In the genomic region with DNA sequence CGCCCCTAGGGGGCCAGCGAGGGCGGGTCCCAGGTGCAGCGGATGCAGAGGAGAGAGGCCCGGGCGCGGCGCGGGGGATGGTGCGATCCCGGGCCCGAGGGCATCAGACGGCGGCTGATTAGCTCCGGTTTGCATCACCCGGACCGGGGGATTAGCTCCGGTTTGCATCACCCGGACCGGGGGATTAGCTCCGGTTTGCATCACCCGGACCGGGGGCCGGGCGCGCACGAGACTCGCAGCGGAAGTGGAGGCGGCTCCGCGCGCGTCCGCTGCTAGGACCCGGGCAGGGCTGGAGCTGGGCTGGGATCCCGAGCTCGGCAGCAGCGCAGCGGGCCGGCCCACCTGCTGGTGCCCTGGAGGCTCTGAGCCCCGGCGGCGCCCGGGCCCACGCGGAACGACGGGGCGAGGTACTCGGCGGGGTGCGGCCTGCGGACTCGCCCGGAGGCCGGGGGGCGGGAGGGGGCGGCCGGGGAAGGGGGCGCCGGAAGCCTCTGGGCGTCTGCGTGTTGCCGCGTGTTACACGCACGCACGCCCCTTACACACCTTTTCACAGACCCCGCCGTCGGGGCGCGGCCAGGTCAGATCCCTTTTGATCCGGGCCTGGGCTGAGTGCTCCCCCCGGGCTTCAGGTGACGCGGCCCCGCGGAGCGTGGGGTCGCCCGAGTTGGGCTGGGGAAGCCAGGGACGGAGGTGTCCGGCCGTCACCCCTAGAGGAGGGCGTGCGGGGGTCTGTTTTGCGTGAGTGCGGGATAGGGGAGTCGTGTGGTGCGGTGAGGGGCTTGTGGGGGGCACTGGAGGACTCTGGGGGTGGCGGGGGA, we compare ENCODE assay signal across 8 cellular contexts. TPM values are rescaled to one million over a fixed set of nuclear protein-coding genes. Genes with fewer than 3 reads are reported as not detected.
DNase-seq lines count a peak whose midpoint lies in the region; ATAC-seq and TF ChIP-seq lines count a peak whose summit lies in the region.

No MANE protein-coding gene starts in this region.

- H3K4me1 Mint-ChIP-seq in activated naive CD8-positive, alpha-beta T cell treated with anti-CD3 and anti-CD28 coated beads for 36 hours: peaks cover 22% of the 10 kb centered on the region

- peaks cover 30% of the 10 kb centered on the region for H4K20me1 ChIP-seq in DND-41 (ENCODE audit: insufficient read depth, low read length)
- H4K20me1 ChIP-seq in SK-N-SH (ENCODE audit: insufficient read depth): peaks cover 21% of the 10 kb centered on the region

- no peaks in the 10 kb centered on the region for H3K9me2 ChIP-seq in SK-N-SH

- H3K79me2 ChIP-seq in DND-41 (ENCODE audit: insufficient read depth, low read length) (peaks cover 52% of the 10 kb centered on the region), SK-N-SH (ENCODE audit: insufficient read depth) (peaks cover 16% of the 10 kb centered on the region)

- no peak for TF ChIP-seq RAD21 in SK-N-SH (IDR thresholded peaks at IDR 0.05; ENCODE audit: low read length)

- H3F3A ChIP-seq in SK-N-SH (replicated peaks; ENCODE audit: insufficient read depth): no peaks in the 10 kb centered on the region

- POLR2A ChIA-PET in SK-N-SH (lab: Yijun Ruan, JAX): interaction anchor here (0.6 to 3.1 kb wide), 11 partner anchors 9 to 593 kb away, joined by 3 to 15 read pairs (median 4); partner anchors contain the start of gene NRSN2

- TF ChIP-seq CTCF in DND-41 (IDR thresholded peaks at IDR 0.05; ENCODE audit: borderline replicate concordance, extremely low read depth, low read length, poor library complexity, severe bottlenecking) (no peak), SK-N-SH (IDR thresholded peaks at IDR 0.05) (no peak)

- H3K9me3 Mint-ChIP-seq in activated naive CD8-positive, alpha-beta T cell treated with anti-CD3 and anti-CD28 coated beads for 36 hours: no peaks in the 10 kb centered on the region

- peak overlapping the region; percentile 81 for H3K27ac ChIP-seq in DND-41 (ENCODE audit: low read length)
- no peak overlapping the region; the same call in 1 of the 2 replicates for H3K27ac ChIP-seq in HUES6 (ENCODE audit: low read depth, low read length)
- peak overlapping the region; percentile 18 to 74 for H3K27ac ChIP-seq in SK-N-SH (ENCODE audit: low read depth in 2 of 2, low read length in 1 of 2)

- WGBS in SK-N-SH (ENCODE audit: low lambda C conversion rate): 0% methylated on average over 6 of the region's 93 CpGs

- intact Hi-C loops in left ventricle myocardium superior (cut with micrococcal nuclease): no loop called here

- H3K27ac Mint-ChIP-seq in activated naive CD8-positive, alpha-beta T cell treated with anti-CD3 and anti-CD28 coated beads for 36 hours: peak overlapping the region; percentile 93

- DNase-seq in DND-41: peak; percentile 85
- DNase-seq in SK-N-SH: peak; percentile 87
- DNase-seq in activated naive CD8-positive, alpha-beta T cell treated with anti-CD3 and anti-CD28 coated beads for 36 hours: peak; percentile 83
- DNase-seq in left ventricle myocardium superior: peak; percentile 66
- no peak for DNase-seq in skeletal muscle cell (ENCODE audit: low read depth)
- DNase-seq in inferior parietal cortex (ENCODE audit: extremely low spot score): no peak

- peak overlapping the region; percentile 70 for H3K9ac ChIP-seq in DND-41 (ENCODE audit: low read depth, low read length)
- H3K9ac ChIP-seq in HUES6 (ENCODE audit: low read length): peak overlapping the region; percentile 63
- H3K9ac ChIP-seq in SK-N-SH: peak overlapping the region; percentile 77

- peaks cover 16% of the 10 kb centered on the region for H3K36me3 Mint-ChIP-seq in activated naive CD8-positive, alpha-beta T cell treated with anti-CD3 and anti-CD28 coated beads for 36 hours

- H3K4me3 Mint-ChIP-seq in activated naive CD8-positive, alpha-beta T cell treated with anti-CD3 and anti-CD28 coated beads for 36 hours: peak overlapping the region; percentile 88

- ATAC-seq in DND-41 (ENCODE audit: insufficient read depth, low read depth) (peak; percentile 67), GM21367 (IDR thresholded peaks at IDR 0.05; ENCODE audit: unreplicated experiment) (peak; percentile 41), left ventricle myocardium superior (peak; percentile 70)

- no peaks in the 10 kb centered on the region for H3K27me3 ChIP-seq in DND-41 (ENCODE audit: insufficient read depth, low read length, poor library complexity)
- H3K27me3 ChIP-seq in HUES6 (ENCODE audit: control insufficient read depth, insufficient read depth, low read length): peaks cover 11% of the 10 kb centered on the region
- H3K27me3 ChIP-seq in SK-N-SH (ENCODE audit: insufficient read depth): no peaks in the 10 kb centered on the region

- H3K4me1 ChIP-seq in DND-41 (ENCODE audit: insufficient read depth, low read length): peaks cover 41% of the 10 kb centered on the region
- peaks cover 9% of the 10 kb centered on the region; the same call in 1 of the 2 replicates for H3K4me1 ChIP-seq in HUES6 (ENCODE audit: control insufficient read depth, insufficient read depth, low read length)
- H3K4me1 ChIP-seq in SK-N-SH (ENCODE audit: control insufficient read depth in 1 of 2, insufficient read depth in 2 of 2, low read depth in 1 of 2, low read length in 1 of 2): peaks cover 0 to 7% of the 10 kb centered on the region in 2 experiments; a peak in 1 of 4 replicates

- no peak for TF ChIP-seq EP300 in SK-N-SH (IDR thresholded peaks at IDR 0.05; ENCODE audit: borderline replicate concordance in 1 of 2, low read depth in 1 of 2, low read length in 1 of 2)

- H2AFZ ChIP-seq in DND-41 (ENCODE audit: low read depth, low read length) (peak overlapping the region; percentile 74), SK-N-SH (ENCODE audit: low read depth) (peak overlapping the region; percentile 86; the same call in 1 of the 2 replicates)

- H3K4me2 ChIP-seq in DND-41 (ENCODE audit: insufficient read depth, low read length): peak overlapping the region; percentile 86
- H3K4me2 ChIP-seq in SK-N-SH: peak overlapping the region; percentile 84

- H3K9me3 ChIP-seq in DND-41 (ENCODE audit: insufficient read depth, low read length, severe bottlenecking): no peaks in the 10 kb centered on the region
- no peaks in the 10 kb centered on the region for H3K9me3 ChIP-seq in HUES6 (ENCODE audit: control insufficient read depth, insufficient read depth, low read depth, low read length)
- no peaks in the 10 kb centered on the region for H3K9me3 ChIP-seq in SK-N-SH

- H3K36me3 ChIP-seq in DND-41 (ENCODE audit: insufficient read depth, low read length): peaks cover 30% of the 10 kb centered on the region
- H3K36me3 ChIP-seq in HUES6 (ENCODE audit: control insufficient read depth, insufficient read depth, low read length): peaks cover 3% of the 10 kb centered on the region; the same call in 1 of the 2 replicates
- peaks cover 2 to 3% of the 10 kb centered on the region in 2 experiments for H3K36me3 ChIP-seq in SK-N-SH (replicated peaks in 1 of 2; ENCODE audit: control insufficient read depth in 1 of 2, insufficient read depth in 2 of 2, low read length in 1 of 2)

- H3K27me3 Mint-ChIP-seq in activated naive CD8-positive, alpha-beta T cell treated with anti-CD3 and anti-CD28 coated beads for 36 hours: no peaks in the 10 kb centered on the region

- CTCF ChIA-PET in SK-N-SH (lab: Yijun Ruan, JAX): interaction anchor here (0.6 to 3.1 kb wide), 5 partner anchors 12 to 56 kb away, joined by 3 to 12 read pairs (median 5); partner anchors contain the start of genes RBCK1 and SOX12

- H3K4me3 ChIP-seq in DND-41 (ENCODE audit: low read depth in 1 of 2, low read length in 2 of 2): peak overlapping the region; percentile 56 to 74
- H3K4me3 ChIP-seq in HUES6 (ENCODE audit: low read depth, low read length): peak overlapping the region; percentile 79
- peak overlapping the region; percentile 73 to 79 for H3K4me3 ChIP-seq in SK-N-SH (ENCODE audit: low read depth in 2 of 2, low read length in 1 of 2)
- H3K4me3 ChIP-seq in skeletal muscle cell (ENCODE audit: low read depth, low read length): peak overlapping the region; percentile 77

TF ChIP-seq in SK-N-SH, 30 proteins besides CTCF, POLR2A, EP300 and RAD21 (continues in another document):
- TF ChIP-seq SMC3 (IDR thresholded peaks at IDR 0.05; ENCODE audit: low read depth, low read length): no peak
- peak; percentile 11; the same call in 1 of the 2 replicates for TF ChIP-seq TCF12 (IDR thresholded peaks at IDR 0.05)
- TF ChIP-seq NFIC (IDR thresholded peaks at IDR 0.05; ENCODE audit: borderline replicate concordance): no peak
- no peak for TF ChIP-seq GATA2 (CRISPR knock-in tag; IDR thresholded peaks at IDR 0.05)
- TF ChIP-seq, protein P1, sequence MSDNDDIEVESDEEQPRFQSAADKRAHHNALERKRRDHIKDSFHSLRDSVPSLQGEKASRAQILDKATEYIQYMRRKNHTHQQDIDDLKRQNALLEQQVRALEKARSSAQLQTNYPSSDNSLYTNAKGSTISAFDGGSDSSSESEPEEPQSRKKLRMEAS (IDR thresholded peaks at IDR 0.05; ENCODE audit: low read depth): peak; percentile 55; the same call in 1 of the 2 replicates
- peak; percentile 70 for TF ChIP-seq GABPA (IDR thresholded peaks at IDR 0.05; ENCODE audit: low read depth)
- TF ChIP-seq MXI1 (IDR thresholded peaks at IDR 0.05; ENCODE audit: low read depth, low read length): peak; percentile 41; the same call in 1 of the 2 replicates
- no peak for TF ChIP-seq FOSL2 (IDR thresholded peaks at IDR 0.05; ENCODE audit: borderline replicate concordance, low read depth)
- no peak for TF ChIP-seq JUND (IDR thresholded peaks at IDR 0.05)

RNA-seq across cellular contexts. Expression of gene TRIB3, which starts 0.4 kb away (rescaled TPM):
- 13.2 and 16.6 TPM in 2 replicates for polyA plus RNA-seq in SK-N-SH (2012; rRNA removed)
- polyA plus RNA-seq in SK-N-SH (2012; cell fraction: cytosol; rRNA removed): 7.2 and 12.0 TPM in 2 replicates
- polyA plus RNA-seq in SK-N-SH (2012; cell fraction: nucleus; rRNA removed): 14.4 and 14.8 TPM in 2 replicates
- total RNA-seq in activated naive CD8-positive, alpha-beta T cell treated with anti-CD3 and anti-CD28 coated beads for 36 hours: 10 to 100 TPM; 57.8 to 58.0 TPM
- 0.40 TPM for total RNA-seq in left ventricle myocardium superior

RNA-seq across cellular contexts. Expression of gene RBCK1, which starts 27.1 kb away (rescaled TPM):
- 94.3 and 105 TPM in 2 replicates for polyA plus RNA-seq in SK-N-SH (2012; rRNA removed)
- polyA plus RNA-seq in SK-N-SH (2012; cell fraction: cytosol; rRNA removed): 55.2 and 70.2 TPM in 2 replicates
- polyA plus RNA-seq in SK-N-SH (2012; cell fraction: nucleus; rRNA removed): 264 and 271 TPM in 2 replicates
- total RNA-seq in activated naive CD8-positive, alpha-beta T cell treated with anti-CD3 and anti-CD28 coated beads for 36 hours: 100 to 1,000 TPM; 113 to 115 TPM
- total RNA-seq in left ventricle myocardium superior: 44.8 TPM

RNA-seq across cellular contexts. Expression of gene NRSN2, which starts 34.1 kb away (rescaled TPM):
- 88.6 and 146 TPM in 2 replicates for polyA plus RNA-seq in SK-N-SH (2012; rRNA removed)
- polyA plus RNA-seq in SK-N-SH (2012; cell fraction: cytosol; rRNA removed): 54.7 and 100 TPM in 2 replicates
- 63.6 and 88.9 TPM in 2 replicates for polyA plus RNA-seq in SK-N-SH (2012; cell fraction: nucleus; rRNA removed)
- 10 to 100 TPM; 11.2 to 12.6 TPM for total RNA-seq in activated naive CD8-positive, alpha-beta T cell treated with anti-CD3 and anti-CD28 coated beads for 36 hours
- total RNA-seq in left ventricle myocardium superior: 17.4 TPM

RNA-seq across cellular contexts. Expression of gene SOX12, which starts 55.6 kb away (rescaled TPM):
- 7.0 and 11.3 TPM in 2 replicates for polyA plus RNA-seq in SK-N-SH (2012; rRNA removed)
- 7.9 and 10.8 TPM in 2 replicates for polyA plus RNA-seq in SK-N-SH (2012; cell fraction: cytosol; rRNA removed)
- polyA plus RNA-seq in SK-N-SH (2012; cell fraction: nucleus; rRNA removed): 44.6 and 55.2 TPM in 2 replicates
- total RNA-seq in activated naive CD8-positive, alpha-beta T cell treated with anti-CD3 and anti-CD28 coated beads for 36 hours: 10 to 100 TPM; 13.1 to 13.3 TPM
- 18.3 TPM for total RNA-seq in left ventricle myocardium superior

Comparison
In these comparisons a context has a peak if more than half of its experiments do, and no peak if none do; other contexts are left out.
1. DNase-seq: peak in DND-41 (single experiment), SK-N-SH (single experiment), activated naive CD8-positive, alpha-beta T cell treated with anti-CD3 and anti-CD28 coated beads for 36 hours (single experiment) and left ventricle myocardium superior (single experiment); none in skeletal muscle cell (single experiment) and inferior parietal cortex (single experiment).
2. RNA of gene TRIB3, which starts 0.4 kb away (total RNA-seq): 57.8 to 58.0 TPM in activated naive CD8-positive, alpha-beta T cell treated with anti-CD3 and anti-CD28 coated beads for 36 hours; 0.40 TPM in left ventricle myocardium superior (single experiment); every median in the first group is over 10 times any median in the second.
3. Peak in every context shown above with its lines, with median percentiles within 50 percentile points of each other: ATAC-seq, H3K4me3 ChIP-seq and H3K9ac ChIP-seq.